In genomic region chr9:28899267-28899666, GRCh38 we compare ENCODE assay signal across 27 cellular contexts.
"Had no signal": no experiment of that assay in that cellular context is flagged by ENCODE, and none has a peak within 500 bp of the region (broad histone marks: within the 10 kb centered on the region; RNA-seq: fewer than 3 reads in every experiment).

No MANE protein-coding gene starts in this region.

- H3K36me3 ChIP-seq: adrenal gland had no signal

- H3K27ac ChIP-seq: adrenal gland, breast epithelium, KMS-11, SK-N-MC, VCaP had no signal

- H3K4me3 Mint-ChIP-seq: activated CD4-positive, alpha-beta T cell treated with anti-CD3 and anti-CD28 coated beads for 36 hours; activated CD8-positive, alpha-beta T cell treated with anti-CD3 and anti-CD28 coated beads for 36 hours; activated naive CD4-positive, alpha-beta T cell treated with anti-CD3 and anti-CD28 coated beads, Interleukin-2, amount 10 ng/mL, durations not matched to agents 7 days and 5 days; activated naive CD8-positive, alpha-beta T cell treated with anti-CD3 and anti-CD28 coated beads, Interleukin-2, amount 10 ng/mL, durations not matched to agents 7 days and 5 days; activated T-cell treated with anti-CD3 and anti-CD28 coated beads, Interleukin-2, amount 50 U/mL, for 72 hours; T-cell had no signal

- FAIRE-seq: TTC549 had no signal

- H3K9ac ChIP-seq: KMS-11 had no signal

- H3K9me3 ChIP-seq: adrenal gland had no signal

- DNase-seq: activated CD4-positive, alpha-beta T cell treated with anti-CD3 and anti-CD28 coated beads for 36 hours; activated CD8-positive, alpha-beta memory T cell treated with anti-CD3 and anti-CD28 coated beads, Interleukin-2, amount 50 U/mL, for 4 hours; activated CD8-positive, alpha-beta T cell treated with anti-CD3 and anti-CD28 coated beads for 36 hours; activated gamma-delta T cell treated with Interleukin-2 at 50 U/mL for 16 hours; activated naive CD4-positive, alpha-beta T cell treated with anti-CD3 and anti-CD28 coated beads, Interleukin-2, amount 10 ng/mL, durations not matched to agents 7 days and 5 days; activated naive CD8-positive, alpha-beta T cell treated with anti-CD3 and anti-CD28 coated beads, Interleukin-2, amount 10 ng/mL, durations not matched to agents 7 days and 5 days; activated T-cell treated with anti-CD3 and anti-CD28 coated beads, Interleukin-2, amount 50 U/mL, for 72 hours; adrenal gland; anterior cingulate cortex; caudate nucleus; NCI-H1092; NCI-H1417; NCI-H1930; NCI-H2171; NCI-H226; NCI-H526; NCI-H82; T-cell; T-helper 2 cell; T1000 had no signal

- H3K27me3 Mint-ChIP-seq: activated CD4-positive, alpha-beta T cell treated with anti-CD3 and anti-CD28 coated beads for 36 hours; activated CD8-positive, alpha-beta T cell treated with anti-CD3 and anti-CD28 coated beads for 36 hours; activated naive CD4-positive, alpha-beta T cell treated with anti-CD3 and anti-CD28 coated beads, Interleukin-2, amount 10 ng/mL, durations not matched to agents 7 days and 5 days; activated naive CD8-positive, alpha-beta T cell treated with anti-CD3 and anti-CD28 coated beads, Interleukin-2, amount 10 ng/mL, durations not matched to agents 7 days and 5 days; T-cell had no signal

- H3K4me1 Mint-ChIP-seq: activated CD4-positive, alpha-beta T cell treated with anti-CD3 and anti-CD28 coated beads for 36 hours; activated naive CD4-positive, alpha-beta T cell treated with anti-CD3 and anti-CD28 coated beads, Interleukin-2, amount 10 ng/mL, durations not matched to agents 7 days and 5 days; activated naive CD8-positive, alpha-beta T cell treated with anti-CD3 and anti-CD28 coated beads, Interleukin-2, amount 10 ng/mL, durations not matched to agents 7 days and 5 days; T-cell had no signal

- ATAC-seq: activated CD4-positive, alpha-beta T cell treated with anti-CD3 and anti-CD28 coated beads for 36 hours; activated CD8-positive, alpha-beta T cell treated with anti-CD3 and anti-CD28 coated beads for 36 hours; activated T-cell treated with anti-CD3 and anti-CD28 coated beads, Interleukin-2, amount 50 U/mL, for 72 hours; Right ventricle myocardium inferior; T-cell had no signal

- H3K4me1 ChIP-seq: adrenal gland, breast epithelium had no signal

- H3K27ac Mint-ChIP-seq: activated CD4-positive, alpha-beta T cell treated with anti-CD3 and anti-CD28 coated beads for 36 hours; activated CD8-positive, alpha-beta T cell treated with anti-CD3 and anti-CD28 coated beads for 36 hours; activated naive CD4-positive, alpha-beta T cell treated with anti-CD3 and anti-CD28 coated beads, Interleukin-2, amount 10 ng/mL, durations not matched to agents 7 days and 5 days; activated naive CD8-positive, alpha-beta T cell treated with anti-CD3 and anti-CD28 coated beads, Interleukin-2, amount 10 ng/mL, durations not matched to agents 7 days and 5 days; activated T-cell treated with anti-CD3 and anti-CD28 coated beads, Interleukin-2, amount 50 U/mL, for 72 hours; activated T-helper 2 cell treated with anti-CD3 and anti-CD28 coated beads, Interferon-gamma antibody, Interleukin-2, Interleukin-4, amounts not matched to agents 10 μg/mL and 5 μg/mL and 100 μg/mL, durations not matched to agents 14 hours and 24 hours and 36 hours; T-cell had no signal

- H3K36me3 Mint-ChIP-seq: activated naive CD4-positive, alpha-beta T cell treated with anti-CD3 and anti-CD28 coated beads, Interleukin-2, amount 10 ng/mL, durations not matched to agents 7 days and 5 days; activated naive CD8-positive, alpha-beta T cell treated with anti-CD3 and anti-CD28 coated beads, Interleukin-2, amount 10 ng/mL, durations not matched to agents 7 days and 5 days; T-cell had no signal

- H3K4me2 ChIP-seq: KMS-11 had no signal

- H3K27me3 ChIP-seq: adrenal gland, breast epithelium had no signal

- H3K4me3 ChIP-seq: adrenal gland, breast epithelium, SK-N-MC had no signal
